10 cellular contexts compared by ENCODE assay signal in genomic region chr14:99378782-99379214, GRCh38.
DNase-seq lines count a peak whose midpoint lies in the region; ATAC-seq and TF ChIP-seq lines count a peak whose summit lies in the region.
"Had no signal": no experiment of that assay in that cellular context is flagged by ENCODE, and none has a peak within 500 bp of the region (broad histone marks: within the 10 kb centered on the region; RNA-seq: fewer than 3 reads in every experiment).

No MANE protein-coding gene starts in this region.

- no peak for TF ChIP-seq POLR2A in upper lobe of left lung (IDR thresholded peaks at IDR 0.05)

- DNase-seq in NK-92 treated with Interleukin-12 subunit alpha and Interleukin-12 subunit beta, amount 100 ng/mL, for 24 hours (lab: John Stamatoyannopoulos, UW): peak; percentile 9
- DNase-seq in NK-92 (lab: John Stamatoyannopoulos, UW; ENCODE audit: unreplicated experiment): no peak
- peak; percentile 10 for DNase-seq in NCI-H345 treated with DMSO at 0.1 percent for 48 hours (lab: John Stamatoyannopoulos, UW; ENCODE audit: unreplicated experiment)
- DNase-seq in fibroblast of the aortic adventitia (ENCODE audit: low read depth): peak; percentile 4
- DNase-seq in upper lobe of left lung: peak; percentile 23 to 50
- DNase-seq in activated T-cell treated with anti-CD3 and anti-CD28 coated beads, Interleukin-2, amount 50 U/mL, for 48 hours: no peak
- no peak for DNase-seq in NCI-H748 treated with DMSO at 0.1 percent for 48 hours (lab: John Stamatoyannopoulos, UW)
- DNase-seq in NCI-H446 (lab: John Stamatoyannopoulos, UW): no peak
- DNase-seq: AML-193, T-helper 9 cell had no signal

- TF ChIP-seq EP300 in upper lobe of left lung (IDR thresholded peaks at IDR 0.05): no peak

- TF ChIP-seq CTCF in fibroblast of the aortic adventitia (IDR thresholded peaks at IDR 0.05; ENCODE audit: insufficient read depth, low read length): no peak
- no peak for TF ChIP-seq CTCF in upper lobe of left lung (IDR thresholded peaks at IDR 0.05)

- no peaks in the 10 kb centered on the region for H3K4me1 ChIP-seq in upper lobe of left lung

- no peaks in the 10 kb centered on the region for H3K9me3 ChIP-seq in upper lobe of left lung

- no peak overlapping the region for H3K4me3 ChIP-seq in fibroblast of the aortic adventitia (ENCODE audit: low read depth, low read length)
- H3K4me3 ChIP-seq in upper lobe of left lung: no peak overlapping the region

- H3K27ac ChIP-seq in upper lobe of left lung: no peak overlapping the region

- ATAC-seq in upper lobe of left lung (ENCODE audit: low FRiP score in 2 of 2): peak in 1 of 2 donors; percentile 68

- H3K36me3 ChIP-seq in upper lobe of left lung: no peaks in the 10 kb centered on the region

- no peaks in the 10 kb centered on the region for H3K27me3 ChIP-seq in upper lobe of left lung

- 59 to 72% methylated on average over 8 to 9 of the region's 9 CpGs for WGBS in upper lobe of left lung, 2 donors

Comparison
In these comparisons a context has a peak if more than half of its experiments do, and no peak if none do; other contexts are left out.
1. DNase-seq: peak in NK-92 treated with Interleukin-12 subunit alpha and Interleukin-12 subunit beta, amount 100 ng/mL, for 24 hours (single experiment), NCI-H345 treated with DMSO at 0.1 percent for 48 hours (single experiment), fibroblast of the aortic adventitia (single experiment) and upper lobe of left lung (2 of 2); none in NK-92 (single experiment), activated T-cell treated with anti-CD3 and anti-CD28 coated beads, Interleukin-2, amount 50 U/mL, for 48 hours (0 of 2), NCI-H748 treated with DMSO at 0.1 percent for 48 hours (single experiment) and NCI-H446 (0 of 2).